In the genomic region with DNA sequence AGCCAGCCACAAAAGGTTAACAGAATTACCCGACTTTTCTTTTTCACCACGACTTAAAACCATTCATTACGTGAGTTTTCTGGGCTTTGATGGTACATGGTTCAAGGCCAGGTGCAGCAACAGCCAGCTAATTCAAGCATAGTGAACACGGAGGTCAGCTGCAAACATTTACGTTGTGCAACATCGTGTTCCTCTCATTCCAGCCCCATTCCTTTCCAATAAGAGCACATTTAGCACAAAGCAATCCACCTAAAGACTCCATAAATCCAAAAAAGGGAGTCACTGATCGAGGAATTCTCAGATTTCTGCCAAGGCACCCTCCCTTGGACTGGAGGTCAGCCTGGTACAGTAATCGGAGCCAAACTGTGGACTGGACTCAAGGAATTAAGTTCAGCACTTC, we compare ENCODE assay signal across 1 cellular context.
A peak's percentile ranks its signal among the peaks of the same experiment; 100 is the strongest.
TF ChIP-seq lines count a peak whose summit lies in the region.

No MANE protein-coding gene starts in this region.

TF ChIP-seq in HepG2, 621 proteins besides CTCF, POLR2A, EP300 and RAD21 (continued from another document and continues in another):
- TF ChIP-seq, protein P1, sequence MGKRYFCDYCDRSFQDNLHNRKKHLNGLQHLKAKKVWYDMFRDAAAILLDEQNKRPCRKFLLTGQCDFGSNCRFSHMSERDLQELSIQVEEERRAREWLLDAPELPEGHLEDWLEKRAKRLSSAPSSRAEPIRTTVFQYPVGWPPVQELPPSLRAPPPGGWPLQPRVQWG (CRISPR knock-in tag; IDR thresholded peaks at IDR 0.05; ENCODE audit: borderline replicate concordance, low read depth) = no peak
- TF ChIP-seq ZNF558 (CRISPR knock-in tag; IDR thresholded peaks at IDR 0.05; ENCODE audit: borderline replicate concordance) = peak; percentile 36; the same call in 1 of the 2 replicates
- TF ChIP-seq HOXA5 (CRISPR knock-in tag; IDR thresholded peaks at IDR 0.05) = peak; percentile 38; the same call in 1 of the 2 replicates
- peak in 1 of 2 experiments; percentile 79; a peak in 2 of 4 replicates for TF ChIP-seq ATF4 (CRISPR knock-in tag; IDR thresholded peaks at IDR 0.05)
- no peak for TF ChIP-seq SP4 (CRISPR knock-in tag; IDR thresholded peaks at IDR 0.05)
- TF ChIP-seq SMAD1 (CRISPR knock-in tag; IDR thresholded peaks at IDR 0.05; ENCODE audit: borderline replicate concordance, low read depth) = no peak
- no peak for TF ChIP-seq ZNF446 (CRISPR knock-in tag; IDR thresholded peaks at IDR 0.05)
- TF ChIP-seq, protein P2, sequence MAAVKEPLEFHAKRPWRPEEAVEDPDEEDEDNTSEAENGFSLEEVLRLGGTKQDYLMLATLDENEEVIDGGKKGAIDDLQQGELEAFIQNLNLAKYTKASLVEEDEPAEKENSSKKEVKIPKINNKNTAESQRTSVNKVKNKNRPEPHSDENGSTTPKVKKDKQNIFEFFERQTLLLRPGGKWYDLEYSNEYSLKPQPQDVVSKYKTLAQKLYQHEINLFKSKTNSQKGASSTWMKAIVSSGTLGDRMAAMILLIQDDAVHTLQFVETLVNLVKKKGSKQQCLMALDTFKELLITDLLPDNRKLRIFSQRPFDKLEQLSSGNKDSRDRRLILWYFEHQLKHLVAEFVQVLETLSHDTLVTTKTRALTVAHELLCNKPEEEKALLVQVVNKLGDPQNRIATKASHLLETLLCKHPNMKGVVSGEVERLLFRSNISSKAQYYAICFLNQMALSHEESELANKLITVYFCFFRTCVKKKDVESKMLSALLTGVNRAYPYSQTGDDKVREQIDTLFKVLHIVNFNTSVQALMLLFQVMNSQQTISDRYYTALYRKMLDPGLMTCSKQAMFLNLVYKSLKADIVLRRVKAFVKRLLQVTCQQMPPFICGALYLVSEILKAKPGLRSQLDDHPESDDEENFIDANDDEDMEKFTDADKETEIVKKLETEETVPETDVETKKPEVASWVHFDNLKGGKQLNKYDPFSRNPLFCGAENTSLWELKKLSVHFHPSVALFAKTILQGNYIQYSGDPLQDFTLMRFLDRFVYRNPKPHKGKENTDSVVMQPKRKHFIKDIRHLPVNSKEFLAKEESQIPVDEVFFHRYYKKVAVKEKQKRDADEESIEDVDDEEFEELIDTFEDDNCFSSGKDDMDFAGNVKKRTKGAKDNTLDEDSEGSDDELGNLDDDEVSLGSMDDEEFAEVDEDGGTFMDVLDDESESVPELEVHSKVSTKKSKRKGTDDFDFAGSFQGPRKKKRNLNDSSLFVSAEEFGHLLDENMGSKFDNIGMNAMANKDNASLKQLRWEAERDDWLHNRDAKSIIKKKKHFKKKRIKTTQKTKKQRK (IDR thresholded peaks at IDR 0.05; ENCODE audit: low read length) = no peak
- 0 out of 2 replicates have a peak, but pooled peaks have one; percentile 36 for TF ChIP-seq ZXDC (CRISPR knock-in tag; IDR thresholded peaks at IDR 0.05)
- no peak for TF ChIP-seq MAFK (conservative IDR thresholded peaks at IDR 0.05 in 1 of 2, IDR thresholded peaks at IDR 0.05 in 1 of 2; ENCODE audit: low read length in 2 of 2)
- no peak for TF ChIP-seq ZFP62 (CRISPR knock-in tag; IDR thresholded peaks at IDR 0.05)
- peak; percentile 96 for TF ChIP-seq HDAC2 (CRISPR knock-in tag; IDR thresholded peaks at IDR 0.05)
- peak; percentile 99 for TF ChIP-seq SALL1 (CRISPR knock-in tag; IDR thresholded peaks at IDR 0.05)
- peak; percentile 49; the same call in 1 of the 2 replicates for TF ChIP-seq PHF8 (CRISPR knock-in tag; IDR thresholded peaks at IDR 0.05)
- no peak for TF ChIP-seq SALL2 (CRISPR knock-in tag; IDR thresholded peaks at IDR 0.05)
- TF ChIP-seq, protein P3, sequence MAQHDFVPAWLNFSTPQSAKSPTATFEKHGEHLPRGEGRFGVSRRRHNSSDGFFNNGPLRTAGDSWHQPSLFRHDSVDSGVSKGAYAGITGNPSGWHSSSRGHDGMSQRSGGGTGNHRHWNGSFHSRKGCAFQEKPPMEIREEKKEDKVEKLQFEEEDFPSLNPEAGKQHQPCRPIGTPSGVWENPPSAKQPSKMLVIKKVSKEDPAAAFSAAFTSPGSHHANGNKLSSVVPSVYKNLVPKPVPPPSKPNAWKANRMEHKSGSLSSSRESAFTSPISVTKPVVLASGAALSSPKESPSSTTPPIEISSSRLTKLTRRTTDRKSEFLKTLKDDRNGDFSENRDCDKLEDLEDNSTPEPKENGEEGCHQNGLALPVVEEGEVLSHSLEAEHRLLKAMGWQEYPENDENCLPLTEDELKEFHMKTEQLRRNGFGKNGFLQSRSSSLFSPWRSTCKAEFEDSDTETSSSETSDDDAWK (CRISPR knock-in tag; IDR thresholded peaks at IDR 0.05) = no peak
- peak; percentile 99 for TF ChIP-seq TEAD3 (CRISPR knock-in tag; optimal IDR thresholded peaks at IDR 0.05; ENCODE audit: borderline replicate concordance)
- TF ChIP-seq, protein P4, sequence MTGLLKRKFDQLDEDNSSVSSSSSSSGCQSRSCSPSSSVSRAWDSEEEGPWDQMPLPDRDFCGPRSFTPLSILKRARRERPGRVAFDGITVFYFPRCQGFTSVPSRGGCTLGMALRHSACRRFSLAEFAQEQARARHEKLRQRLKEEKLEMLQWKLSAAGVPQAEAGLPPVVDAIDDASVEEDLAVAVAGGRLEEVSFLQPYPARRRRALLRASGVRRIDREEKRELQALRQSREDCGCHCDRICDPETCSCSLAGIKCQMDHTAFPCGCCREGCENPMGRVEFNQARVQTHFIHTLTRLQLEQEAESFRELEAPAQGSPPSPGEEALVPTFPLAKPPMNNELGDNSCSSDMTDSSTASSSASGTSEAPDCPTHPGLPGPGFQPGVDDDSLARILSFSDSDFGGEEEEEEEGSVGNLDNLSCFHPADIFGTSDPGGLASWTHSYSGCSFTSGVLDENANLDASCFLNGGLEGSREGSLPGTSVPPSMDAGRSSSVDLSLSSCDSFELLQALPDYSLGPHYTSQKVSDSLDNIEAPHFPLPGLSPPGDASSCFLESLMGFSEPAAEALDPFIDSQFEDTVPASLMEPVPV (CRISPR knock-in tag; IDR thresholded peaks at IDR 0.05) = no peak
- TF ChIP-seq, protein P5, sequence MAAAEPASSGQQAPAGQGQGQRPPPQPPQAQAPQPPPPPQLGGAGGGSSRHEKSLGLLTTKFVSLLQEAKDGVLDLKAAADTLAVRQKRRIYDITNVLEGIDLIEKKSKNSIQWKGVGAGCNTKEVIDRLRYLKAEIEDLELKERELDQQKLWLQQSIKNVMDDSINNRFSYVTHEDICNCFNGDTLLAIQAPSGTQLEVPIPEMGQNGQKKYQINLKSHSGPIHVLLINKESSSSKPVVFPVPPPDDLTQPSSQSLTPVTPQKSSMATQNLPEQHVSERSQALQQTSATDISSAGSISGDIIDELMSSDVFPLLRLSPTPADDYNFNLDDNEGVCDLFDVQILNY (CRISPR knock-in tag; conservative IDR thresholded peaks at IDR 0.05) = no peak
- TF ChIP-seq PPARG (CRISPR knock-in tag; conservative IDR thresholded peaks at IDR 0.05) = peak; percentile 92
- TF ChIP-seq NFYC (CRISPR knock-in tag; IDR thresholded peaks at IDR 0.05) = no peak
- TF ChIP-seq NRL (CRISPR knock-in tag; IDR thresholded peaks at IDR 0.05; ENCODE audit: borderline replicate concordance) = no peak
- TF ChIP-seq, protein P6, sequence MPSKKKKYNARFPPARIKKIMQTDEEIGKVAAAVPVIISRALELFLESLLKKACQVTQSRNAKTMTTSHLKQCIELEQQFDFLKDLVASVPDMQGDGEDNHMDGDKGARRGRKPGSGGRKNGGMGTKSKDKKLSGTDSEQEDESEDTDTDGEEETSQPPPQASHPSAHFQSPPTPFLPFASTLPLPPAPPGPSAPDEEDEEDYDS (CRISPR knock-in tag; IDR thresholded peaks at IDR 0.05) = peak; percentile 73
- no peak for TF ChIP-seq ZNF207 (IDR thresholded peaks at IDR 0.05; ENCODE audit: borderline replicate concordance)
- 0 out of 2 replicates have a peak, but pooled peaks have one; percentile 21 for TF ChIP-seq NKX3-1 (CRISPR knock-in tag; IDR thresholded peaks at IDR 0.05)
- peak; percentile 98 for TF ChIP-seq ZSCAN29 (CRISPR knock-in tag; conservative IDR thresholded peaks at IDR 0.05)
- TF ChIP-seq PATZ1 (CRISPR knock-in tag; IDR thresholded peaks at IDR 0.05) = peak; percentile 81
- no peak for TF ChIP-seq NR1H2 (CRISPR knock-in tag; IDR thresholded peaks at IDR 0.05; ENCODE audit: borderline replicate concordance, low read depth)
- TF ChIP-seq SMAD3 (CRISPR knock-in tag; IDR thresholded peaks at IDR 0.05) = peak; percentile 80; the same call in 1 of the 2 replicates
- TF ChIP-seq FOXK1 (CRISPR knock-in tag; IDR thresholded peaks at IDR 0.05; ENCODE audit: borderline replicate concordance, low read depth) = peak; percentile 89; the same call in 1 of the 2 replicates
- TF ChIP-seq ZMYM2 (CRISPR knock-in tag; IDR thresholded peaks at IDR 0.05) = peak; percentile 59; the same call in 1 of the 2 replicates
- TF ChIP-seq ATF7-NPFF (CRISPR knock-in tag; IDR thresholded peaks at IDR 0.05; ENCODE audit: low read depth) = no peak
- no peak for TF ChIP-seq KLF15 (CRISPR knock-in tag; IDR thresholded peaks at IDR 0.05; ENCODE audit: borderline replicate concordance)
- TF ChIP-seq FOXM1 (CRISPR knock-in tag; IDR thresholded peaks at IDR 0.05) = no peak
- TF ChIP-seq MAX (IDR thresholded peaks at IDR 0.05) = peak; percentile 78
- TF ChIP-seq, protein P7, sequence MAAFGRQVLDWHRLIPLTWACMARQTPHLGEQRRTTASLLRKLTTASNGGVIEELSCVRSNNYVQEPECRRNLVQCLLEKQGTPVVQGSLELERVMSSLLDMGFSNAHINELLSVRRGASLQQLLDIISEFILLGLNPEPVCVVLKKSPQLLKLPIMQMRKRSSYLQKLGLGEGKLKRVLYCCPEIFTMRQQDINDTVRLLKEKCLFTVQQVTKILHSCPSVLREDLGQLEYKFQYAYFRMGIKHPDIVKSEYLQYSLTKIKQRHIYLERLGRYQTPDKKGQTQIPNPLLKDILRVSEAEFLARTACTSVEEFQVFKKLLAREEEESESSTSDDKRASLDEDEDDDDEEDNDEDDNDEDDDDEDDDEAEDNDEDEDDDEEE (CRISPR knock-in tag; IDR thresholded peaks at IDR 0.05) = no peak
- no peak for TF ChIP-seq RELA (CRISPR knock-in tag; IDR thresholded peaks at IDR 0.05)
